ENCODE assay signal across 9 cellular contexts in the genomic region with DNA sequence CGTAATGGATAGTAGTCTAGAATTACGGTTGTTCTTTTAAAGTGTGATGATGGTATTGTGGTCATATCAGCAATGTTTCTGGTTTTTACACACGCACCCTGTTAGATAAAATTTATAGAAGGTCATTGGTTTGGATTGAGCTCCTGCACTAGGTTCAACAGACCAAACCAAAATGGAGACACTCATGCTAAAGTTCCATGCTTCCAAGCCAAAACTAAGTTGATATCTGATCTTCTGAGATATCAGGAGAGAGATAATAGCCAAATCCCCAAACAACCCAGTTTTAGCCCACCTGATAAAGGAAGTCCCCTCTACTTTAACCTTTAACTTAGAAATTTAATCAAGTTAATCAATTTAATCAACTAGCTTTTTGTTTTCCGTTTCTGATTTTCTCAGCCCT. TPM values are rescaled to one million over a fixed set of nuclear protein-coding genes. Genes with fewer than 3 reads are reported as not detected.
A peak's percentile ranks its signal among the peaks of the same experiment; 100 is the strongest.
DNase-seq lines count a peak whose midpoint lies in the region; ATAC-seq and TF ChIP-seq lines count a peak whose summit lies in the region.
"Had no signal": no experiment of that assay in that cellular context is flagged by ENCODE, and none has a peak within 500 bp of the region (broad histone marks: within the 10 kb centered on the region; RNA-seq: fewer than 3 reads in every experiment).

No MANE protein-coding gene starts in this region.

- H3K9ac ChIP-seq in GM23248 (peak overlapping the region; percentile 85), endocrine pancreas (ENCODE audit: control insufficient read depth, insufficient read depth, low read length) (no peak overlapping the region), parathyroid adenoma (no peak overlapping the region)

- H3K36me3 ChIP-seq in GM23248 (ENCODE audit: low read depth) (peaks cover 14% of the 10 kb centered on the region; the same call in 1 of the 2 replicates), Panc1 (ENCODE audit: control insufficient read depth, insufficient read depth, low read length) (peaks cover 7% of the 10 kb centered on the region), endocrine pancreas (ENCODE audit: control insufficient read depth, insufficient read depth, low read length) (no peaks in the 10 kb centered on the region), parathyroid adenoma (ENCODE audit: control insufficient read depth, insufficient read depth, low read length) (no peaks in the 10 kb centered on the region)

- intact Hi-C loops in Panc1 (cut with micrococcal nuclease; ENCODE audit: unreplicated experiment) (no loop called here), head of caudate nucleus (cut with DNase I) (no loop called here)

- in situ Hi-C loops in GM23248 (cut with MboI) (no loop called here), Panc1 (cut with HindIII; ENCODE audit: low pct_unique_long_range_greater_than_20kb, low sequenced_read_pairs) (no loop called here)

- 74% methylated on average over 4 of the region's 4 CpGs for WGBS in GM23248 (ENCODE audit: low coverage in 1 of 2, low lambda C conversion rate in 2 of 2, missing lambda C conversion rate in 2 of 2), 2 experiments

- H2AFZ ChIP-seq in GM23248 (peak overlapping the region; percentile 95; the same call in 1 of the 2 replicates), parathyroid adenoma (no peak overlapping the region)

- POLR2A ChIA-PET in Panc1 (lab: Charles Lee): no interaction called here

- H3F3A ChIP-seq in GM23248 (ENCODE audit: insufficient read depth): peaks cover 4% of the 10 kb centered on the region

- H3K27me3 ChIP-seq in GM23248 (replicated peaks; ENCODE audit: insufficient read depth): no peaks in the 10 kb centered on the region
- no peaks in the 10 kb centered on the region for H3K27me3 ChIP-seq in Panc1 (ENCODE audit: control insufficient read depth, insufficient read depth, low read length)
- no peaks in the 10 kb centered on the region for H3K27me3 ChIP-seq in endocrine pancreas (ENCODE audit: control insufficient read depth, insufficient read depth, low read length)
- no peaks in the 10 kb centered on the region for H3K27me3 ChIP-seq in parathyroid adenoma (ENCODE audit: control insufficient read depth, insufficient read depth, low read length)

- H3K9me2 ChIP-seq in GM23248 (ENCODE audit: insufficient read depth): no peaks in the 10 kb centered on the region

- BruUV-seq in Panc1 (replicated peaks; lab: Mats Ljungman, UMichigan): TSS peak; percentile 88

- TF ChIP-seq CTCF in Panc1 (IDR thresholded peaks at IDR 0.05) (no peak), parathyroid adenoma (IDR thresholded peaks at IDR 0.05) (no peak), omental fat pad (IDR thresholded peaks at IDR 0.05) (no peak)

- no peak for DNase-seq in GM23248
- no peak for DNase-seq in Panc1 (ENCODE audit: low read depth, low spot score)
- no peak for DNase-seq in head of caudate nucleus
- DNase-seq in SK-N-DZ (ENCODE audit: low spot score): no peak
- no peak for DNase-seq in omental fat pad (ENCODE audit: low spot score)
- DNase-seq: activated CD8-positive, alpha-beta memory T cell treated with anti-CD3 and anti-CD28 coated beads, Interleukin-2, amount 50 U/mL, for 4 hours had no signal

- no peak for ATAC-seq in Panc1
- no peak for ATAC-seq in omental fat pad (ENCODE audit: low FRiP score)

- peaks cover 8% of the 10 kb centered on the region for H3K4me1 ChIP-seq in GM23248 (ENCODE audit: insufficient read depth)
- peaks cover 5% of the 10 kb centered on the region; the same call in 1 of the 2 replicates for H3K4me1 ChIP-seq in Panc1 (ENCODE audit: control insufficient read depth, insufficient read depth, low read length)
- peaks cover 9% of the 10 kb centered on the region for H3K4me1 ChIP-seq in endocrine pancreas (ENCODE audit: control insufficient read depth, insufficient read depth, low read length)
- peaks cover 5% of the 10 kb centered on the region for H3K4me1 ChIP-seq in parathyroid adenoma

- no peaks in the 10 kb centered on the region for H3K9me3 ChIP-seq in GM23248 (ENCODE audit: low read depth)
- H3K9me3 ChIP-seq in Panc1 (ENCODE audit: control insufficient read depth, insufficient read depth, low read depth, low read length): no peaks in the 10 kb centered on the region
- H3K9me3 ChIP-seq in endocrine pancreas (ENCODE audit: control insufficient read depth, low read length): no peaks in the 10 kb centered on the region
- H3K9me3 ChIP-seq in parathyroid adenoma (ENCODE audit: control insufficient read depth, low read length): no peaks in the 10 kb centered on the region

- H4K20me1 ChIP-seq in GM23248 (ENCODE audit: insufficient read depth): no peaks in the 10 kb centered on the region

- H3K27ac ChIP-seq in GM23248: peak overlapping the region; percentile 18; the same call in 1 of the 2 replicates
- H3K27ac ChIP-seq in Panc1 (ENCODE audit: low read length): peak overlapping the region; percentile 87; the same call in 1 of the 2 replicates
- no peak overlapping the region for H3K27ac ChIP-seq in parathyroid adenoma

- peak overlapping the region; percentile 83 for H3K4me3 ChIP-seq in GM23248
- peak overlapping the region; percentile 83 to 95 for H3K4me3 ChIP-seq in Panc1 (ENCODE audit: low read depth in 2 of 2, low read length in 2 of 2)
- peak overlapping the region; percentile 87 for H3K4me3 ChIP-seq in endocrine pancreas (ENCODE audit: control insufficient read depth, insufficient read depth, low read length)
- H3K4me3 ChIP-seq in parathyroid adenoma (ENCODE audit: low read depth, low read length): peak overlapping the region; percentile 88

- H3K79me2 ChIP-seq in GM23248 (ENCODE audit: insufficient read depth): peaks cover 61% of the 10 kb centered on the region
- peaks cover 34% of the 10 kb centered on the region for H3K79me2 ChIP-seq in parathyroid adenoma

- CTCF ChIA-PET in Panc1 (lab: Charles Lee): no interaction called here

- H3K4me2 ChIP-seq in GM23248 (ENCODE audit: unreplicated experiment): peak overlapping the region; percentile 92
- peak overlapping the region; percentile 84 for H3K4me2 ChIP-seq in parathyroid adenoma (ENCODE audit: low read length)

RNA-seq across cellular contexts. Expression of a gene that starts 1.2 kb away (rescaled TPM):
- 46.0 and 53.2 TPM in 2 replicates for total RNA-seq in GM23248 (2014; rRNA removed; shearing (Covaris generic))
- 78.7 and 84.3 TPM in 2 replicates for polyA plus RNA-seq in GM23248 (2016; fragmentation: Nextera tagmentation; extraction: Ambion mirVana)
- total RNA-seq in Panc1 (2021; ENCODE audit: unreplicated experiment) (66.1 TPM), omental fat pad (10 to 100 TPM; 36.9 to 70.8 (median 46.4) TPM)
- polyA plus RNA-seq in Panc1 (2012; ENCODE audit: insufficient read length): 120 TPM
- 86.0 and 94.2 TPM in 2 replicates for polyA plus RNA-seq in SK-N-DZ (2014; cell fraction: cytosol; rRNA removed)
- polyA plus RNA-seq in SK-N-DZ (2014; cell fraction: nucleus; rRNA removed): 62.2 and 63.6 TPM in 2 replicates

RNA-seq across cellular contexts. Expression of a gene that starts 1.9 kb away (rescaled TPM):
- total RNA-seq in GM23248 (2014; rRNA removed; shearing (Covaris generic)): not detected in 2 replicates
- 0.13 and 0.18 TPM in 2 replicates for polyA plus RNA-seq in GM23248 (2016; fragmentation: Nextera tagmentation; extraction: Ambion mirVana)
- total RNA-seq in Panc1 (2021; ENCODE audit: unreplicated experiment) (0.64 TPM), omental fat pad (1 to 10 TPM in 2 of 4 donors, under 1 TPM in 1, not detected in 1; 0.79 to 5.2 (median 2.3) TPM)
- polyA plus RNA-seq in Panc1 (2012; ENCODE audit: insufficient read length): 0.84 TPM
- polyA plus RNA-seq in SK-N-DZ (2014; cell fraction: cytosol; rRNA removed): 0.31 and 0.67 TPM in 2 replicates
- 0.67 TPM in 1 of 2 replicates, not detected in the other for polyA plus RNA-seq in SK-N-DZ (2014; cell fraction: nucleus; rRNA removed)
- total RNA-seq: NCI-H460 had no signal

RNA-seq across cellular contexts. Expression of a gene that starts 11.8 kb away (rescaled TPM):
- total RNA-seq in GM23248 (2014; rRNA removed; shearing (Covaris generic)): 2.7 and 2.9 TPM in 2 replicates
- polyA plus RNA-seq in GM23248 (2016; fragmentation: Nextera tagmentation; extraction: Ambion mirVana): 0.85 and 0.86 TPM in 2 replicates
- total RNA-seq in Panc1 (2021; ENCODE audit: unreplicated experiment) (22.9 TPM), omental fat pad (10 to 100 TPM in 1 of 4 donors, 1 to 10 TPM in 3; 3.3 to 11.3 (median 4.1) TPM)
- polyA plus RNA-seq in Panc1 (2012; ENCODE audit: insufficient read length): 23.1 TPM
- 1.3 and 2.3 TPM in 2 replicates for polyA plus RNA-seq in SK-N-DZ (2014; cell fraction: cytosol; rRNA removed)
- polyA plus RNA-seq in SK-N-DZ (2014; cell fraction: nucleus; rRNA removed): 2.0 and 3.1 TPM in 2 replicates

RNA-seq across cellular contexts. Expression of a gene that starts 51.4 kb away (rescaled TPM):
- 570 and 656 TPM in 2 replicates for total RNA-seq in GM23248 (2014; rRNA removed; shearing (Covaris generic))
- 779 and 813 TPM in 2 replicates for polyA plus RNA-seq in GM23248 (2016; fragmentation: Nextera tagmentation; extraction: Ambion mirVana)
- total RNA-seq in Panc1 (2021; ENCODE audit: unreplicated experiment) (3.0 TPM), omental fat pad (10 to 100 TPM; 23.7 to 70.1 (median 26.9) TPM)
- 16.3 TPM for polyA plus RNA-seq in Panc1 (2012; ENCODE audit: insufficient read length)
- polyA plus RNA-seq in SK-N-DZ (2014; cell fraction: cytosol; rRNA removed): 6.9 and 16.4 TPM in 2 replicates
- 7.5 and 25.5 TPM in 2 replicates for polyA plus RNA-seq in SK-N-DZ (2014; cell fraction: nucleus; rRNA removed)
